ENCODE assay signal across 8 cellular contexts in genomic region chr18:43596106-43596712, GRCh38.
DNase-seq lines count a peak whose midpoint lies in the region; ATAC-seq, FAIRE-seq and TF ChIP-seq lines count a peak whose summit lies in the region.

No MANE protein-coding gene starts in this region.

- no peaks in the 10 kb centered on the region for H3K4me1 Mint-ChIP-seq in activated naive CD8-positive, alpha-beta T cell treated with anti-CD3 and anti-CD28 coated beads, Interleukin-2, amount 10 ng/mL, durations not matched to agents 7 days and 5 days
- H3K4me1 Mint-ChIP-seq in activated naive CD8-positive, alpha-beta T cell treated with anti-CD3 and anti-CD28 coated beads for 36 hours, result no peaks in the 10 kb centered on the region

- no peaks in the 10 kb centered on the region for H3K79me2 ChIP-seq in GM12878 (ENCODE audit: control insufficient read depth, insufficient read depth, low read length)

- H3K27ac ChIP-seq in GM12878 (ENCODE audit: control insufficient read depth, insufficient read depth) (no peak overlapping the region), right lobe of liver (no peak overlapping the region)

- no peak overlapping the region for H3K4me2 ChIP-seq in GM12878 (ENCODE audit: control insufficient read depth, insufficient read depth)

- no peak overlapping the region for H3K9ac ChIP-seq in GM12878 (ENCODE audit: control insufficient read depth, insufficient read depth, low read length)

- H3K27me3 ChIP-seq in GM12878 (replicated peaks in 1 of 2; ENCODE audit: control insufficient read depth in 2 of 2, insufficient read depth in 2 of 2, low read length in 1 of 2) (no peaks in the 10 kb centered on the region), right lobe of liver (no peaks in the 10 kb centered on the region)

- intact Hi-C loops in GM12878 (cut with micrococcal nuclease; ENCODE audit: unreplicated experiment) (no loop called here), right lobe of liver (cut with DNase I) (no loop called here)

- TF ChIP-seq POLR2A in GM12878 (IDR thresholded peaks at IDR 0.05; ENCODE audit: low read depth, low read length) (no peak), right lobe of liver (IDR thresholded peaks at IDR 0.05) (no peak)

- H3K4me3 Mint-ChIP-seq in activated naive CD8-positive, alpha-beta T cell treated with anti-CD3 and anti-CD28 coated beads, Interleukin-2, amount 10 ng/mL, durations not matched to agents 7 days and 5 days, result no peak overlapping the region
- no peak overlapping the region for H3K4me3 Mint-ChIP-seq in activated naive CD8-positive, alpha-beta T cell treated with anti-CD3 and anti-CD28 coated beads for 36 hours

- H3K36me3 Mint-ChIP-seq in activated naive CD8-positive, alpha-beta T cell treated with anti-CD3 and anti-CD28 coated beads, Interleukin-2, amount 10 ng/mL, durations not matched to agents 7 days and 5 days, result no peaks in the 10 kb centered on the region
- H3K36me3 Mint-ChIP-seq in activated naive CD8-positive, alpha-beta T cell treated with anti-CD3 and anti-CD28 coated beads for 36 hours, result no peaks in the 10 kb centered on the region

- no peaks in the 10 kb centered on the region for H3K9me3 Mint-ChIP-seq in activated naive CD8-positive, alpha-beta T cell treated with anti-CD3 and anti-CD28 coated beads, Interleukin-2, amount 10 ng/mL, durations not matched to agents 7 days and 5 days
- no peaks in the 10 kb centered on the region for H3K9me3 Mint-ChIP-seq in activated naive CD8-positive, alpha-beta T cell treated with anti-CD3 and anti-CD28 coated beads for 36 hours

- RAD21 ChIA-PET in GM12878 (lab: Charles Lee; ENCODE audit: unreplicated experiment), result no interaction called here

- BruUV-seq in GM12878 (replicated peaks; lab: Mats Ljungman, UMichigan), result no TSS peak

- CTCF ChIA-PET in GM12878 (lab: Yijun Ruan, JAX), result interaction anchor here (0.8 to 12.4 kb wide), 7 partner anchors 10 to 1298 kb away, joined by 3 to 207 read pairs (median 5); no protein-coding TSS in a partner anchor

- ATAC-seq in activated naive CD8-positive, alpha-beta T cell treated with anti-CD3 and anti-CD28 coated beads, Interleukin-2, amount 10 ng/mL, durations not matched to agents 7 days and 5 days (ENCODE audit: low read depth), result peak; percentile 26
- ATAC-seq in HG02885 (IDR thresholded peaks at IDR 0.05; ENCODE audit: poor library complexity, unreplicated experiment), result peak; percentile 88
- peak; percentile 86 for ATAC-seq in GM12878
- ATAC-seq in right lobe of liver, result peak; percentile 76 to 87 (median 82)

- TF ChIP-seq CTCF in GM12878 (IDR thresholded peaks at IDR 0.05 in 2 of 3, conservative IDR thresholded peaks at IDR 0.05 in 1 of 3; ENCODE audit: control insufficient read depth in 2 of 3, extremely low read depth in 1 of 3, insufficient read depth in 1 of 3, low read depth in 3 of 3, low read length in 3 of 3), result peak; percentile 33 to 53 (median 43); a peak in 5 of 6 replicates
- peak; percentile 42 to 62 (median 52) for TF ChIP-seq CTCF in right lobe of liver (IDR thresholded peaks at IDR 0.05)

- TF ChIP-seq EP300 in GM12878 (IDR thresholded peaks at IDR 0.05; ENCODE audit: borderline replicate concordance in 1 of 2, control insufficient read depth in 1 of 2, low read depth in 2 of 2, low read length in 2 of 2), result no peak

- in situ Hi-C loops in GM12878 (cut with MboI), result no loop called here

- SMC1A ChIA-PET in GM12878 (lab: Charles Lee; ENCODE audit: uncharacterized antibody, unreplicated experiment), result interaction anchor here (1.6 kb wide), 1 partner anchor 28 kb away, joined by 4 read pairs; no protein-coding TSS in a partner anchor

- DNase-seq in activated naive CD8-positive, alpha-beta T cell treated with anti-CD3 and anti-CD28 coated beads, Interleukin-2, amount 10 ng/mL, durations not matched to agents 7 days and 5 days, result no peak
- DNase-seq in activated naive CD8-positive, alpha-beta T cell treated with anti-CD3 and anti-CD28 coated beads for 36 hours, result no peak
- peak; percentile 26 for DNase-seq in NCI-H2029 (lab: John Stamatoyannopoulos, UW)
- DNase-seq in GM12878 (ENCODE audit: low read depth, low spot score), result no peak
- no peak for DNase-seq in right lobe of liver
- DNase-seq in T-helper 1 cell, result no peak
- no peak for DNase-seq in mucosa of gallbladder (ENCODE audit: low spot score)

- H3K36me3 ChIP-seq in GM12878 (ENCODE audit: control insufficient read depth in 2 of 2, insufficient read depth in 2 of 2, low read length in 1 of 2) (no peaks in the 10 kb centered on the region), right lobe of liver (no peaks in the 10 kb centered on the region)

- peak; percentile 59 for TF ChIP-seq RAD21 in GM12878 (IDR thresholded peaks at IDR 0.05; ENCODE audit: insufficient read depth, low read depth, low read length)

- H3K9me3 ChIP-seq in GM12878 (replicated peaks; ENCODE audit: control insufficient read depth, insufficient read depth, low read length), result no peaks in the 10 kb centered on the region
- no peaks in the 10 kb centered on the region for H3K9me3 ChIP-seq in right lobe of liver

- no peak overlapping the region for H2AFZ ChIP-seq in GM12878 (ENCODE audit: control insufficient read depth, low read depth, low read length)

- H3K27ac Mint-ChIP-seq in activated naive CD8-positive, alpha-beta T cell treated with anti-CD3 and anti-CD28 coated beads, Interleukin-2, amount 10 ng/mL, durations not matched to agents 7 days and 5 days, result no peak overlapping the region
- H3K27ac Mint-ChIP-seq in activated naive CD8-positive, alpha-beta T cell treated with anti-CD3 and anti-CD28 coated beads for 36 hours, result no peak overlapping the region

- no peaks in the 10 kb centered on the region for H3K27me3 Mint-ChIP-seq in activated naive CD8-positive, alpha-beta T cell treated with anti-CD3 and anti-CD28 coated beads, Interleukin-2, amount 10 ng/mL, durations not matched to agents 7 days and 5 days
- no peaks in the 10 kb centered on the region for H3K27me3 Mint-ChIP-seq in activated naive CD8-positive, alpha-beta T cell treated with anti-CD3 and anti-CD28 coated beads for 36 hours

- no peak for FAIRE-seq in GM12878 (lab: Jason Lieb, UNC)

- H4K20me1 ChIP-seq in GM12878 (ENCODE audit: control insufficient read depth, insufficient read depth), result no peaks in the 10 kb centered on the region

- WGBS in GM12878 (ENCODE audit: insufficient coverage, insufficient replicate concordance, low lambda C conversion rate, missing lambda C conversion rate), result 35% methylated on average over 3 of the region's 3 CpGs
- WGBS in right lobe of liver (ENCODE audit: insufficient coverage, low coverage, low lambda C conversion rate, missing lambda C conversion rate), result 23% methylated on average over 3 of the region's 3 CpGs

- H3K4me1 ChIP-seq in GM12878 (ENCODE audit: control insufficient read depth, insufficient read depth, low read length) (no peaks in the 10 kb centered on the region), right lobe of liver (no peaks in the 10 kb centered on the region)

- POLR2A ChIA-PET in activated naive CD8-positive, alpha-beta T cell treated with anti-CD3 and anti-CD28 coated beads, Interleukin-2, amount 10 ng/mL, durations not matched to agents 7 days and 5 days (lab: Charles Lee), result no interaction called here
- POLR2A ChIA-PET in GM12878 (lab: Charles Lee), result no interaction called here

- H3K4me3 ChIP-seq in GM12878 (no peak overlapping the region), right lobe of liver (no peak overlapping the region)

TF ChIP-seq in GM12878, 131 proteins besides CTCF, POLR2A, EP300 and RAD21:
- TF ChIP-seq CBX5 (IDR thresholded peaks at IDR 0.05; ENCODE audit: low read depth) (no peak), SMC3 (IDR thresholded peaks at IDR 0.05; ENCODE audit: borderline replicate concordance, low read length) (peak; percentile 16; the same call in 1 of the 2 replicates)

Comparison
In these comparisons a context has a peak if more than half of its experiments do, and no peak if none do; other contexts are left out.
1. ATAC-seq: peak in every context shown above with its lines; median percentile 88 in HG02885; 86 in GM12878; 82 in right lobe of liver; 26 in activated naive CD8-positive, alpha-beta T cell treated with anti-CD3 and anti-CD28 coated beads, Interleukin-2, amount 10 ng/mL, durations not matched to agents 7 days and 5 days.